Comparison of ENCODE assay signal across 17 cellular contexts in genomic region chr22:35542157-35542971, GRCh38. TPM values are rescaled to one million over a fixed set of nuclear protein-coding genes. Genes with fewer than 3 reads are reported as not detected.
DNase-seq lines count a peak whose midpoint lies in the region; ATAC-seq and TF ChIP-seq lines count a peak whose summit lies in the region.
"Had no signal": no experiment of that assay in that cellular context is flagged by ENCODE, and none has a peak within 500 bp of the region (broad histone marks: within the 10 kb centered on the region; RNA-seq: fewer than 3 reads in every experiment).

No MANE protein-coding gene starts in this region.

- intact Hi-C loops in PC-9 (cut with micrococcal nuclease; ENCODE audit: unreplicated experiment) = no loop called here

- no peak for ATAC-seq in activated naive CD4-positive, alpha-beta T cell treated with anti-CD3 and anti-CD28 coated beads, Interleukin-2, amount 50 U/mL, for 72 hours
- ATAC-seq in upper lobe of left lung (ENCODE audit: low FRiP score in 2 of 2) (no peak), GM19395 (IDR thresholded peaks at IDR 0.05; ENCODE audit: unreplicated experiment) (no peak)

- no peak for DNase-seq in activated naive CD4-positive, alpha-beta T cell treated with anti-CD3 and anti-CD28 coated beads, Interleukin-2, amount 50 U/mL, for 72 hours (ENCODE audit: low spot score in 2 of 2)
- DNase-seq in PC-9 (no peak), type B pancreatic cell (ENCODE audit: extremely low spot score, unreplicated experiment) (no peak), upper lobe of left lung (no peak), NCI-H128 (lab: John Stamatoyannopoulos, UW; ENCODE audit: unreplicated experiment) (no peak)
- DNase-seq: activated CD4-positive, alpha-beta T cell treated with anti-CD3 and anti-CD28 coated beads, Interleukin-2, amount 50 U/mL, for 48 hours; activated T-cell treated with anti-CD3 and anti-CD28 coated beads, Interleukin-2, amount 50 U/mL, for 24 hours; HCEC 1CT; KG1; NCI-H1417; NCI-H446; stimulated activated CD4-positive, alpha-beta T cell treated with anti-CD3 and anti-CD28 coated beads, Interleukin-4, amount 100 ng/mL, for 1 hour; stimulated activated CD8-positive, alpha-beta memory T cell treated with anti-CD3 and anti-CD28 coated beads, Interleukin-4, amount 100 ng/mL, for 48 hours had no signal

- no peaks in the 10 kb centered on the region for H3K9me2 ChIP-seq in PC-9 (ENCODE audit: insufficient read depth)

- no peaks in the 10 kb centered on the region for H3K36me3 Mint-ChIP-seq in activated naive CD4-positive, alpha-beta T cell treated with anti-CD3 and anti-CD28 coated beads, Interleukin-2, amount 50 U/mL, for 24 hours
- no peaks in the 10 kb centered on the region for H3K36me3 Mint-ChIP-seq in activated naive CD4-positive, alpha-beta T cell treated with anti-CD3 and anti-CD28 coated beads, Interleukin-2, amount 50 U/mL, for 72 hours
- H3K36me3 Mint-ChIP-seq in type B pancreatic cell = no peaks in the 10 kb centered on the region

- no TSS peak for BruUV-seq in PC-9 (replicated peaks; lab: Mats Ljungman, UMichigan)

- peaks cover 17% of the 10 kb centered on the region for H3K27me3 Mint-ChIP-seq in activated naive CD4-positive, alpha-beta T cell treated with anti-CD3 and anti-CD28 coated beads, Interleukin-2, amount 50 U/mL, for 24 hours
- peaks cover 66% of the 10 kb centered on the region for H3K27me3 Mint-ChIP-seq in type B pancreatic cell

- H3K9me3 ChIP-seq in PC-9 (ENCODE audit: insufficient read depth, low read depth) (no peaks in the 10 kb centered on the region), mucosa of rectum (ENCODE audit: control insufficient read depth in 2 of 2, low read length in 2 of 2) (no peaks in the 10 kb centered on the region), upper lobe of left lung (no peaks in the 10 kb centered on the region)

- no peak overlapping the region for H3K9ac ChIP-seq in mucosa of rectum (ENCODE audit: low read depth in 1 of 2, low read length in 2 of 2)

- peaks cover 20% of the 10 kb centered on the region for H3F3A ChIP-seq in PC-9 (ENCODE audit: insufficient read depth, low read depth)

- no peaks in the 10 kb centered on the region for H3K9me3 Mint-ChIP-seq in activated naive CD4-positive, alpha-beta T cell treated with anti-CD3 and anti-CD28 coated beads, Interleukin-2, amount 50 U/mL, for 24 hours
- H3K9me3 Mint-ChIP-seq in activated naive CD4-positive, alpha-beta T cell treated with anti-CD3 and anti-CD28 coated beads, Interleukin-2, amount 50 U/mL, for 72 hours = no peaks in the 10 kb centered on the region
- H3K9me3 Mint-ChIP-seq in type B pancreatic cell = no peaks in the 10 kb centered on the region
- H3K9me3 Mint-ChIP-seq: activated T-cell treated with anti-CD3 and anti-CD28 coated beads, Interleukin-2, amount 50 U/mL, for 24 hours; neural crest cell had no signal

- H4K20me1 ChIP-seq in PC-9 (ENCODE audit: insufficient read depth) = no peaks in the 10 kb centered on the region

- no peak for TF ChIP-seq EP300 in upper lobe of left lung (IDR thresholded peaks at IDR 0.05)

- POLR2A ChIA-PET in PC-9 (lab: Charles Lee; ENCODE audit: unreplicated experiment) = no interaction called here

- no peaks in the 10 kb centered on the region for H3K79me2 ChIP-seq in PC-9 (ENCODE audit: low read depth)

- H3K4me1 ChIP-seq in PC-9 (replicated peaks; ENCODE audit: insufficient read depth) (peaks cover 13% of the 10 kb centered on the region; the same call in 1 of the 2 replicates), mucosa of rectum (ENCODE audit: control insufficient read depth in 2 of 2, insufficient read depth in 2 of 2, low read length in 2 of 2) (peaks cover 4 to 12% of the 10 kb centered on the region in 2 donors), upper lobe of left lung (peaks cover 17 to 27% (median 19%) of the 10 kb centered on the region in 4 donors)

- WGBS in upper lobe of left lung, 2 donors = 63 to 66% methylated on average over 13 to 15 of the region's 15 CpGs

- no peak for TF ChIP-seq POLR2A in upper lobe of left lung (IDR thresholded peaks at IDR 0.05)

- H3K27ac ChIP-seq in PC-9 = no peak overlapping the region
- H3K27ac ChIP-seq in mucosa of rectum (ENCODE audit: low read depth in 2 of 2, low read length in 2 of 2) = no peak overlapping the region
- no peak overlapping the region for H3K27ac ChIP-seq in upper lobe of left lung

- no peak overlapping the region for H3K4me3 Mint-ChIP-seq in activated naive CD4-positive, alpha-beta T cell treated with anti-CD3 and anti-CD28 coated beads, Interleukin-2, amount 50 U/mL, for 24 hours
- H3K4me3 Mint-ChIP-seq in type B pancreatic cell = peak overlapping the region; percentile 30
- H3K4me3 Mint-ChIP-seq: activated T-cell treated with anti-CD3 and anti-CD28 coated beads, Interleukin-2, amount 50 U/mL, for 24 hours had no signal

- H3K27me3 ChIP-seq in PC-9 (ENCODE audit: insufficient read depth, low read depth) (no peaks in the 10 kb centered on the region), mucosa of rectum (ENCODE audit: control insufficient read depth in 2 of 2, insufficient read depth in 2 of 2, low read length in 2 of 2) (peaks cover 7 to 18% of the 10 kb centered on the region in 2 donors), upper lobe of left lung (peaks cover 0 to 13% (median 9%) of the 10 kb centered on the region in 4 donors)

- H3K4me3 ChIP-seq in PC-9 (peak overlapping the region; percentile 90; the same call in 1 of the 2 replicates), mucosa of rectum (ENCODE audit: low read length in 2 of 2) (peak overlapping the region; percentile 71 to 75), upper lobe of left lung (peak overlapping the region in 2 of 4 donors; percentile 13 to 57)

- no peak for TF ChIP-seq CTCF in PC-9 (conservative IDR thresholded peaks at IDR 0.05)
- TF ChIP-seq CTCF in type B pancreatic cell (conservative IDR thresholded peaks at IDR 0.05) = no peak
- no peak for TF ChIP-seq CTCF in upper lobe of left lung (IDR thresholded peaks at IDR 0.05)

- H3K27ac Mint-ChIP-seq in activated naive CD4-positive, alpha-beta T cell treated with anti-CD3 and anti-CD28 coated beads, Interleukin-2, amount 50 U/mL, for 24 hours = peak overlapping the region; percentile 41
- H3K27ac Mint-ChIP-seq in activated naive CD4-positive, alpha-beta T cell treated with anti-CD3 and anti-CD28 coated beads, Interleukin-2, amount 50 U/mL, for 72 hours = no peak overlapping the region
- H3K27ac Mint-ChIP-seq in type B pancreatic cell = no peak overlapping the region
- H3K27ac Mint-ChIP-seq: activated T-cell treated with anti-CD3 and anti-CD28 coated beads, Interleukin-2, amount 50 U/mL, for 24 hours had no signal

- H2AFZ ChIP-seq in PC-9 = no peak overlapping the region

- H3K36me3 ChIP-seq in PC-9 (ENCODE audit: low read depth) (no peaks in the 10 kb centered on the region), mucosa of rectum (ENCODE audit: control insufficient read depth in 2 of 2, insufficient read depth in 2 of 2, low read length in 2 of 2) (no peaks in the 10 kb centered on the region), upper lobe of left lung (no peaks in the 10 kb centered on the region)

- H3K4me1 Mint-ChIP-seq in activated naive CD4-positive, alpha-beta T cell treated with anti-CD3 and anti-CD28 coated beads, Interleukin-2, amount 50 U/mL, for 24 hours = peaks cover 12% of the 10 kb centered on the region
- peaks cover 4% of the 10 kb centered on the region for H3K4me1 Mint-ChIP-seq in type B pancreatic cell (ENCODE audit: unreplicated experiment)
- H3K4me1 Mint-ChIP-seq: neural crest cell had no signal

- CTCF ChIA-PET in PC-9 (lab: Charles Lee) = no interaction called here

- peak overlapping the region; percentile 99 for H3K4me2 ChIP-seq in PC-9

RNA-seq across cellular contexts. Expression of gene RASD2, which starts 1.7 kb away (rescaled TPM):
- under 1 TPM; 0.08 to 0.46 TPM for total RNA-seq in activated naive CD4-positive, alpha-beta T cell treated with anti-CD3 and anti-CD28 coated beads, Interleukin-2, amount 50 U/mL, for 72 hours
- total RNA-seq in PC-9 (2021) (0.70 and 0.95 TPM in 2 replicates), type B pancreatic cell (ENCODE audit: low replicate concordance) (0.21 and 0.24 TPM in 2 replicates), upper lobe of left lung (1 to 10 TPM in 4 of 6 donors, under 1 TPM in 2; 0.49 to 4.2 (median 1.7) TPM)
- total RNA-seq: neural crest cell had no signal
